Comparison of ENCODE assay signal across 9 cellular contexts in genomic region chr20:54215157-54215789, GRCh38. TPM values are rescaled to one million over a fixed set of nuclear protein-coding genes. Genes with fewer than 3 reads are reported as not detected.
"Had no signal": no experiment of that assay in that cellular context is flagged by ENCODE, and none has a peak within 500 bp of the region (broad histone marks: within the 10 kb centered on the region; RNA-seq: fewer than 3 reads in every experiment).

No MANE protein-coding gene starts in this region.

- H3K4me3 ChIP-seq: GM23338 had no signal

- H3K4me2 ChIP-seq: GM23338, KMS-11 had no signal

- H2AFZ ChIP-seq: GM23338 had no signal

- FAIRE-seq: H1, H54 had no signal

- DNase-seq: H9, HCEC 1CT, HFFc6, IMR-90, KBM-7 had no signal

- H3K27ac ChIP-seq: KMS-11 had no signal

- ATAC-seq: GM23338 had no signal

- H3K9ac ChIP-seq: KMS-11 had no signal

RNA-seq across cellular contexts. Expression of gene CYP24A1, which starts 41.5 kb away (rescaled TPM):
- total RNA-seq: GM23338, H1, H9, IMR-90 had no signal
- polyA plus RNA-seq: H1, IMR-90 had no signal
